Comparison of ENCODE assay signal across 1 cellular context in the genomic region with DNA sequence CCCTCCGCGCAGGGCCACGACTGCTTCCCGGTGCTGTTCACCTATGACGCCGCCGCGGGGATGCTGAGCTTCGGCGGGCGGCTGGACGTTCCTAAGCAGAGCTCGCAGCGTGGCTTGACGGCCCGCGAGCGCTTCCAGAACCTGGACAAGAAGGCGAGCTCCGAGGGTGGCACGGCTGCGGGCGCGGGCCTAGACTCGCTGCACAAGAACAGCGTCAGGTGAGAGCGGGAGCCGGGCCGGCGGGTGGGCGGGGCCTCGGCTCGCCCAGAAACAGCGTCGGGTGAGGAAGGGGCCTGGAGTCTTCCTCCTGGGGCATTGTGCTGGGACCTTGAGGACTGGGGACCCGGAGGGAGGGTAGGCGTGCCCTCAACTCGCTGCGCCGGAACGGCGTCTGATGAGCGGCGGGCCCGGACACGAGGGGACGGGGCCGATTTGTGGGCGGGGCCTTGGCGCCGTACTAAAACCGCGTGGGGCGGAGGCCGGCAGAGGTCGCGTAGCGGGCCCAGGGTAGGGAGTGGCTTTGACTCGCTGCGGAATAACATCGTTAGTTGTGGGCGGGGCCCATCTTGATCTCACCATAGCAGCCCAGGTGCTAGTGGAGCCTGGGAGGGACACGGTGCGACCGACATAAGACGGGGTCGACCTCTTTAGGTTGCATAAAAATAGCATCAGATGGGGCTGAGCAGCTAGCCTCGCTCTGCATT.
TF ChIP-seq lines count a peak whose summit lies in the region.

No MANE protein-coding gene starts in this region.

TF ChIP-seq in K562, 482 proteins besides CTCF, POLR2A, EP300 and RAD21 (continued from another document and continues in another):
- no peak for TF ChIP-seq CBX2 (IDR thresholded peaks at IDR 0.05; ENCODE audit: insufficient read depth, low read length, poor library complexity, severe bottlenecking)
- peak; percentile 60 for TF ChIP-seq U2AF1 (optimal IDR thresholded peaks at IDR 0.05; ENCODE audit: low read depth, low read length)
- TF ChIP-seq CC2D1A (IDR thresholded peaks at IDR 0.05), result no peak
- TF ChIP-seq, protein P1, sequence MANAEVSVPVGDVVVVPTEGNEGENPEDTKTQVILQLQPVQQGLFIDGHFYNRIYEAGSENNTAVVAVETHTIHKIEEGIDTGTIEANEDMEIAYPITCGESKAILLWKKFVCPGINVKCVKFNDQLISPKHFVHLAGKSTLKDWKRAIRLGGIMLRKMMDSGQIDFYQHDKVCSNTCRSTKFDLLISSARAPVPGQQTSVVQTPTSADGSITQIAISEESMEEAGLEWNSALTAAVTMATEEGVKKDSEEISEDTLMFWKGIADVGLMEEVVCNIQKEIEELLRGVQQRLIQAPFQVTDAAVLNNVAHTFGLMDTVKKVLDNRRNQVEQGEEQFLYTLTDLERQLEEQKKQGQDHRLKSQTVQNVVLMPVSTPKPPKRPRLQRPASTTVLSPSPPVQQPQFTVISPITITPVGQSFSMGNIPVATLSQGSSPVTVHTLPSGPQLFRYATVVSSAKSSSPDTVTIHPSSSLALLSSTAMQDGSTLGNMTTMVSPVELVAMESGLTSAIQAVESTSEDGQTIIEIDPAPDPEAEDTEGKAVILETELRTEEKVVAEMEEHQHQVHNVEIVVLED (CRISPR knock-in tag; IDR thresholded peaks at IDR 0.05), result no peak
- TF ChIP-seq, protein P2, sequence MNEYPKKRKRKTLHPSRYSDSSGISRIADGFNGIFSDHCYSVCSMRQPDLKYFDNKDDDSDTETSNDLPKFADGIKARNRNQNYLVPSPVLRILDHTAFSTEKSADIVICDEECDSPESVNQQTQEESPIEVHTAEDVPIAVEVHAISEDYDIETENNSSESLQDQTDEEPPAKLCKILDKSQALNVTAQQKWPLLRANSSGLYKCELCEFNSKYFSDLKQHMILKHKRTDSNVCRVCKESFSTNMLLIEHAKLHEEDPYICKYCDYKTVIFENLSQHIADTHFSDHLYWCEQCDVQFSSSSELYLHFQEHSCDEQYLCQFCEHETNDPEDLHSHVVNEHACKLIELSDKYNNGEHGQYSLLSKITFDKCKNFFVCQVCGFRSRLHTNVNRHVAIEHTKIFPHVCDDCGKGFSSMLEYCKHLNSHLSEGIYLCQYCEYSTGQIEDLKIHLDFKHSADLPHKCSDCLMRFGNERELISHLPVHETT (CRISPR knock-in tag; conservative IDR thresholded peaks at IDR 0.05 in 1 of 2, IDR thresholded peaks at IDR 0.05 in 1 of 2), result no peak
- no peak for TF ChIP-seq HDAC8 (tag; IDR thresholded peaks at IDR 0.05)
- TF ChIP-seq, protein P3, sequence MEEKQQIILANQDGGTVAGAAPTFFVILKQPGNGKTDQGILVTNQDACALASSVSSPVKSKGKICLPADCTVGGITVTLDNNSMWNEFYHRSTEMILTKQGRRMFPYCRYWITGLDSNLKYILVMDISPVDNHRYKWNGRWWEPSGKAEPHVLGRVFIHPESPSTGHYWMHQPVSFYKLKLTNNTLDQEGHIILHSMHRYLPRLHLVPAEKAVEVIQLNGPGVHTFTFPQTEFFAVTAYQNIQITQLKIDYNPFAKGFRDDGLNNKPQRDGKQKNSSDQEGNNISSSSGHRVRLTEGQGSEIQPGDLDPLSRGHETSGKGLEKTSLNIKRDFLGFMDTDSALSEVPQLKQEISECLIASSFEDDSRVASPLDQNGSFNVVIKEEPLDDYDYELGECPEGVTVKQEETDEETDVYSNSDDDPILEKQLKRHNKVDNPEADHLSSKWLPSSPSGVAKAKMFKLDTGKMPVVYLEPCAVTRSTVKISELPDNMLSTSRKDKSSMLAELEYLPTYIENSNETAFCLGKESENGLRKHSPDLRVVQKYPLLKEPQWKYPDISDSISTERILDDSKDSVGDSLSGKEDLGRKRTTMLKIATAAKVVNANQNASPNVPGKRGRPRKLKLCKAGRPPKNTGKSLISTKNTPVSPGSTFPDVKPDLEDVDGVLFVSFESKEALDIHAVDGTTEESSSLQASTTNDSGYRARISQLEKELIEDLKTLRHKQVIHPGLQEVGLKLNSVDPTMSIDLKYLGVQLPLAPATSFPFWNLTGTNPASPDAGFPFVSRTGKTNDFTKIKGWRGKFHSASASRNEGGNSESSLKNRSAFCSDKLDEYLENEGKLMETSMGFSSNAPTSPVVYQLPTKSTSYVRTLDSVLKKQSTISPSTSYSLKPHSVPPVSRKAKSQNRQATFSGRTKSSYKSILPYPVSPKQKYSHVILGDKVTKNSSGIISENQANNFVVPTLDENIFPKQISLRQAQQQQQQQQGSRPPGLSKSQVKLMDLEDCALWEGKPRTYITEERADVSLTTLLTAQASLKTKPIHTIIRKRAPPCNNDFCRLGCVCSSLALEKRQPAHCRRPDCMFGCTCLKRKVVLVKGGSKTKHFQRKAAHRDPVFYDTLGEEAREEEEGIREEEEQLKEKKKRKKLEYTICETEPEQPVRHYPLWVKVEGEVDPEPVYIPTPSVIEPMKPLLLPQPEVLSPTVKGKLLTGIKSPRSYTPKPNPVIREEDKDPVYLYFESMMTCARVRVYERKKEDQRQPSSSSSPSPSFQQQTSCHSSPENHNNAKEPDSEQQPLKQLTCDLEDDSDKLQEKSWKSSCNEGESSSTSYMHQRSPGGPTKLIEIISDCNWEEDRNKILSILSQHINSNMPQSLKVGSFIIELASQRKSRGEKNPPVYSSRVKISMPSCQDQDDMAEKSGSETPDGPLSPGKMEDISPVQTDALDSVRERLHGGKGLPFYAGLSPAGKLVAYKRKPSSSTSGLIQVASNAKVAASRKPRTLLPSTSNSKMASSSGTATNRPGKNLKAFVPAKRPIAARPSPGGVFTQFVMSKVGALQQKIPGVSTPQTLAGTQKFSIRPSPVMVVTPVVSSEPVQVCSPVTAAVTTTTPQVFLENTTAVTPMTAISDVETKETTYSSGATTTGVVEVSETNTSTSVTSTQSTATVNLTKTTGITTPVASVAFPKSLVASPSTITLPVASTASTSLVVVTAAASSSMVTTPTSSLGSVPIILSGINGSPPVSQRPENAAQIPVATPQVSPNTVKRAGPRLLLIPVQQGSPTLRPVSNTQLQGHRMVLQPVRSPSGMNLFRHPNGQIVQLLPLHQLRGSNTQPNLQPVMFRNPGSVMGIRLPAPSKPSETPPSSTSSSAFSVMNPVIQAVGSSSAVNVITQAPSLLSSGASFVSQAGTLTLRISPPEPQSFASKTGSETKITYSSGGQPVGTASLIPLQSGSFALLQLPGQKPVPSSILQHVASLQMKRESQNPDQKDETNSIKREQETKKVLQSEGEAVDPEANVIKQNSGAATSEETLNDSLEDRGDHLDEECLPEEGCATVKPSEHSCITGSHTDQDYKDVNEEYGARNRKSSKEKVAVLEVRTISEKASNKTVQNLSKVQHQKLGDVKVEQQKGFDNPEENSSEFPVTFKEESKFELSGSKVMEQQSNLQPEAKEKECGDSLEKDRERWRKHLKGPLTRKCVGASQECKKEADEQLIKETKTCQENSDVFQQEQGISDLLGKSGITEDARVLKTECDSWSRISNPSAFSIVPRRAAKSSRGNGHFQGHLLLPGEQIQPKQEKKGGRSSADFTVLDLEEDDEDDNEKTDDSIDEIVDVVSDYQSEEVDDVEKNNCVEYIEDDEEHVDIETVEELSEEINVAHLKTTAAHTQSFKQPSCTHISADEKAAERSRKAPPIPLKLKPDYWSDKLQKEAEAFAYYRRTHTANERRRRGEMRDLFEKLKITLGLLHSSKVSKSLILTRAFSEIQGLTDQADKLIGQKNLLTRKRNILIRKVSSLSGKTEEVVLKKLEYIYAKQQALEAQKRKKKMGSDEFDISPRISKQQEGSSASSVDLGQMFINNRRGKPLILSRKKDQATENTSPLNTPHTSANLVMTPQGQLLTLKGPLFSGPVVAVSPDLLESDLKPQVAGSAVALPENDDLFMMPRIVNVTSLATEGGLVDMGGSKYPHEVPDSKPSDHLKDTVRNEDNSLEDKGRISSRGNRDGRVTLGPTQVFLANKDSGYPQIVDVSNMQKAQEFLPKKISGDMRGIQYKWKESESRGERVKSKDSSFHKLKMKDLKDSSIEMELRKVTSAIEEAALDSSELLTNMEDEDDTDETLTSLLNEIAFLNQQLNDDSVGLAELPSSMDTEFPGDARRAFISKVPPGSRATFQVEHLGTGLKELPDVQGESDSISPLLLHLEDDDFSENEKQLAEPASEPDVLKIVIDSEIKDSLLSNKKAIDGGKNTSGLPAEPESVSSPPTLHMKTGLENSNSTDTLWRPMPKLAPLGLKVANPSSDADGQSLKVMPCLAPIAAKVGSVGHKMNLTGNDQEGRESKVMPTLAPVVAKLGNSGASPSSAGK (IDR thresholded peaks at IDR 0.05), result no peak
- TF ChIP-seq ZNF696 (CRISPR knock-in tag; conservative IDR thresholded peaks at IDR 0.05), result no peak
- TF ChIP-seq, protein P4, sequence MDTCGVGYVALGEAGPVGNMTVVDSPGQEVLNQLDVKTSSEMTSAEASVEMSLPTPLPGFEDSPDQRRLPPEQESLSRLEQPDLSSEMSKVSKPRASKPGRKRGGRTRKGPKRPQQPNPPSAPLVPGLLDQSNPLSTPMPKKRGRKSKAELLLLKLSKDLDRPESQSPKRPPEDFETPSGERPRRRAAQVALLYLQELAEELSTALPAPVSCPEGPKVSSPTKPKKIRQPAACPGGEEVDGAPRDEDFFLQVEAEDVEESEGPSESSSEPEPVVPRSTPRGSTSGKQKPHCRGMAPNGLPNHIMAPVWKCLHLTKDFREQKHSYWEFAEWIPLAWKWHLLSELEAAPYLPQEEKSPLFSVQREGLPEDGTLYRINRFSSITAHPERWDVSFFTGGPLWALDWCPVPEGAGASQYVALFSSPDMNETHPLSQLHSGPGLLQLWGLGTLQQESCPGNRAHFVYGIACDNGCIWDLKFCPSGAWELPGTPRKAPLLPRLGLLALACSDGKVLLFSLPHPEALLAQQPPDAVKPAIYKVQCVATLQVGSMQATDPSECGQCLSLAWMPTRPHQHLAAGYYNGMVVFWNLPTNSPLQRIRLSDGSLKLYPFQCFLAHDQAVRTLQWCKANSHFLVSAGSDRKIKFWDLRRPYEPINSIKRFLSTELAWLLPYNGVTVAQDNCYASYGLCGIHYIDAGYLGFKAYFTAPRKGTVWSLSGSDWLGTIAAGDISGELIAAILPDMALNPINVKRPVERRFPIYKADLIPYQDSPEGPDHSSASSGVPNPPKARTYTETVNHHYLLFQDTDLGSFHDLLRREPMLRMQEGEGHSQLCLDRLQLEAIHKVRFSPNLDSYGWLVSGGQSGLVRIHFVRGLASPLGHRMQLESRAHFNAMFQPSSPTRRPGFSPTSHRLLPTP (IDR thresholded peaks at IDR 0.05; ENCODE audit: borderline replicate concordance, extremely low read depth, insufficient read length), result no peak
- no peak for TF ChIP-seq RBM34 (IDR thresholded peaks at IDR 0.05; ENCODE audit: borderline replicate concordance, insufficient read depth, low read length)
- TF ChIP-seq EP400 (IDR thresholded peaks at IDR 0.05), result no peak
- TF ChIP-seq GTF2E2 (tag; IDR thresholded peaks at IDR 0.05), result no peak
- TF ChIP-seq, protein P5, sequence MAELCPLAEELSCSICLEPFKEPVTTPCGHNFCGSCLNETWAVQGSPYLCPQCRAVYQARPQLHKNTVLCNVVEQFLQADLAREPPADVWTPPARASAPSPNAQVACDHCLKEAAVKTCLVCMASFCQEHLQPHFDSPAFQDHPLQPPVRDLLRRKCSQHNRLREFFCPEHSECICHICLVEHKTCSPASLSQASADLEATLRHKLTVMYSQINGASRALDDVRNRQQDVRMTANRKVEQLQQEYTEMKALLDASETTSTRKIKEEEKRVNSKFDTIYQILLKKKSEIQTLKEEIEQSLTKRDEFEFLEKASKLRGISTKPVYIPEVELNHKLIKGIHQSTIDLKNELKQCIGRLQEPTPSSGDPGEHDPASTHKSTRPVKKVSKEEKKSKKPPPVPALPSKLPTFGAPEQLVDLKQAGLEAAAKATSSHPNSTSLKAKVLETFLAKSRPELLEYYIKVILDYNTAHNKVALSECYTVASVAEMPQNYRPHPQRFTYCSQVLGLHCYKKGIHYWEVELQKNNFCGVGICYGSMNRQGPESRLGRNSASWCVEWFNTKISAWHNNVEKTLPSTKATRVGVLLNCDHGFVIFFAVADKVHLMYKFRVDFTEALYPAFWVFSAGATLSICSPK (IDR thresholded peaks at IDR 0.05; ENCODE audit: borderline replicate concordance), result no peak
- TF ChIP-seq, protein P6, sequence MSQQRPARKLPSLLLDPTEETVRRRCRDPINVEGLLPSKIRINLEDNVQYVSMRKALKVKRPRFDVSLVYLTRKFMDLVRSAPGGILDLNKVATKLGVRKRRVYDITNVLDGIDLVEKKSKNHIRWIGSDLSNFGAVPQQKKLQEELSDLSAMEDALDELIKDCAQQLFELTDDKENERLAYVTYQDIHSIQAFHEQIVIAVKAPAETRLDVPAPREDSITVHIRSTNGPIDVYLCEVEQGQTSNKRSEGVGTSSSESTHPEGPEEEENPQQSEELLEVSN (IDR thresholded peaks at IDR 0.05; ENCODE audit: borderline replicate concordance in 1 of 2, extremely low read depth in 1 of 2, insufficient read depth in 1 of 2, insufficient read length in 1 of 2, low read depth in 1 of 2, low read length in 1 of 2, poor library complexity in 1 of 2, severe bottlenecking in 1 of 2), result peak in 1 of 2 experiments; percentile 38
- no peak for TF ChIP-seq ELF1 (tag; IDR thresholded peaks at IDR 0.05)
- no peak for TF ChIP-seq ZBTB1 (CRISPR knock-in tag; IDR thresholded peaks at IDR 0.05; ENCODE audit: borderline replicate concordance, low read depth)
- TF ChIP-seq, protein P7, sequence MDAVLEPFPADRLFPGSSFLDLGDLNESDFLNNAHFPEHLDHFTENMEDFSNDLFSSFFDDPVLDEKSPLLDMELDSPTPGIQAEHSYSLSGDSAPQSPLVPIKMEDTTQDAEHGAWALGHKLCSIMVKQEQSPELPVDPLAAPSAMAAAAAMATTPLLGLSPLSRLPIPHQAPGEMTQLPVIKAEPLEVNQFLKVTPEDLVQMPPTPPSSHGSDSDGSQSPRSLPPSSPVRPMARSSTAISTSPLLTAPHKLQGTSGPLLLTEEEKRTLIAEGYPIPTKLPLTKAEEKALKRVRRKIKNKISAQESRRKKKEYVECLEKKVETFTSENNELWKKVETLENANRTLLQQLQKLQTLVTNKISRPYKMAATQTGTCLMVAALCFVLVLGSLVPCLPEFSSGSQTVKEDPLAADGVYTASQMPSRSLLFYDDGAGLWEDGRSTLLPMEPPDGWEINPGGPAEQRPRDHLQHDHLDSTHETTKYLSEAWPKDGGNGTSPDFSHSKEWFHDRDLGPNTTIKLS (IDR thresholded peaks at IDR 0.05; ENCODE audit: borderline replicate concordance, low read depth), result no peak
- no peak for TF ChIP-seq PTBP1 (IDR thresholded peaks at IDR 0.05; ENCODE audit: low read depth, low read length)
- TF ChIP-seq, protein P8, sequence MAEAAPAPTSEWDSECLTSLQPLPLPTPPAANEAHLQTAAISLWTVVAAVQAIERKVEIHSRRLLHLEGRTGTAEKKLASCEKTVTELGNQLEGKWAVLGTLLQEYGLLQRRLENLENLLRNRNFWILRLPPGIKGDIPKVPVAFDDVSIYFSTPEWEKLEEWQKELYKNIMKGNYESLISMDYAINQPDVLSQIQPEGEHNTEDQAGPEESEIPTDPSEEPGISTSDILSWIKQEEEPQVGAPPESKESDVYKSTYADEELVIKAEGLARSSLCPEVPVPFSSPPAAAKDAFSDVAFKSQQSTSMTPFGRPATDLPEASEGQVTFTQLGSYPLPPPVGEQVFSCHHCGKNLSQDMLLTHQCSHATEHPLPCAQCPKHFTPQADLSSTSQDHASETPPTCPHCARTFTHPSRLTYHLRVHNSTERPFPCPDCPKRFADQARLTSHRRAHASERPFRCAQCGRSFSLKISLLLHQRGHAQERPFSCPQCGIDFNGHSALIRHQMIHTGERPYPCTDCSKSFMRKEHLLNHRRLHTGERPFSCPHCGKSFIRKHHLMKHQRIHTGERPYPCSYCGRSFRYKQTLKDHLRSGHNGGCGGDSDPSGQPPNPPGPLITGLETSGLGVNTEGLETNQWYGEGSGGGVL (CRISPR knock-in tag; IDR thresholded peaks at IDR 0.05), result no peak
- TF ChIP-seq ESRRA (IDR thresholded peaks at IDR 0.05; ENCODE audit: borderline replicate concordance, low read depth), result no peak
- no peak for TF ChIP-seq NR3C1 (CRISPR knock-in tag; IDR thresholded peaks at IDR 0.05)
- no peak for TF ChIP-seq FOXP1 (CRISPR knock-in tag; IDR thresholded peaks at IDR 0.05)
- no peak for TF ChIP-seq PPARD (CRISPR knock-in tag; IDR thresholded peaks at IDR 0.05)
- TF ChIP-seq MYNN (IDR thresholded peaks at IDR 0.05), result peak; percentile 43; the same call in 1 of the 2 replicates
- TF ChIP-seq MYNN (CRISPR knock-in tag; IDR thresholded peaks at IDR 0.05), result no peak
